Comparison of ENCODE assay signal across 13 cellular contexts in genomic region chr6:143561105-143561704, GRCh38.
"Had no signal": no experiment of that assay in that cellular context is flagged by ENCODE, and none has a peak within 500 bp of the region (broad histone marks: within the 10 kb centered on the region; RNA-seq: fewer than 3 reads in every experiment).

No MANE protein-coding gene starts in this region.

- H3K9me3 ChIP-seq: spleen, thyroid gland had no signal

- DNase-seq: activated CD4-positive, alpha-beta T cell treated with anti-CD3 and anti-CD28 coated beads, Interleukin-2, amount 50 U/mL, for 4 hours; activated gamma-delta T cell; activated T-cell treated with anti-CD3 and anti-CD28 coated beads, Interleukin-2, amount 50 U/mL, for 48 hours; naive thymus-derived CD4-positive, alpha-beta T cell; nucleus accumbens; spleen; stimulated activated CD4-positive, alpha-beta T cell treated with anti-CD3 and anti-CD28 coated beads, Interleukin-4, amount 100 ng/mL, for 4 hours; stimulated activated naive B cell treated with anti-CD40 and anti-IgM and Interleukin-4, amounts not matched to agents 10 μg/mL and 1 μg/mL and 100 μg/mL, for 72 hours; thyroid gland had no signal

- ATAC-seq: naive thymus-derived CD4-positive, alpha-beta T cell; stimulated activated naive B cell treated with anti-CD40 and anti-IgM and Interleukin-4, amounts not matched to agents 10 μg/mL and 1 μg/mL and 100 μg/mL, for 72 hours had no signal

- H3K36me3 Mint-ChIP-seq: memory B cell had no signal

- H3K27me3 ChIP-seq: spleen, thyroid gland had no signal

- H3K27me3 Mint-ChIP-seq: activated naive CD4-positive, alpha-beta T cell treated with anti-CD3 and anti-CD28 coated beads, Interleukin-2, amount 50 U/mL, for 24 hours; memory B cell; naive thymus-derived CD4-positive, alpha-beta T cell; stimulated activated naive B cell treated with anti-CD40 and anti-IgM and Interleukin-4, amounts not matched to agents 10 μg/mL and 1 μg/mL and 100 μg/mL, for 72 hours had no signal

- H3K4me1 ChIP-seq: thyroid gland had no signal

- H3K36me3 ChIP-seq: thyroid gland had no signal

- H3K4me3 Mint-ChIP-seq: activated naive CD4-positive, alpha-beta T cell treated with anti-CD3 and anti-CD28 coated beads, Interleukin-2, amount 50 U/mL, for 24 hours; memory B cell; naive thymus-derived CD4-positive, alpha-beta T cell; stimulated activated naive B cell treated with anti-CD40 and anti-IgM and Interleukin-4, amounts not matched to agents 10 μg/mL and 1 μg/mL and 100 μg/mL, for 72 hours; T-helper 2 cell treated with Interferon-gamma antibody and Interleukin-4, amounts not matched to agents 5 μg/mL and 100 μg/mL, for 36 hours had no signal

- H3K27ac ChIP-seq: SK-N-MC, thyroid gland had no signal

- H3K9me3 Mint-ChIP-seq: activated naive CD4-positive, alpha-beta T cell treated with anti-CD3 and anti-CD28 coated beads, Interleukin-2, amount 50 U/mL, for 24 hours; memory B cell; naive thymus-derived CD4-positive, alpha-beta T cell; stimulated activated naive B cell treated with anti-CD40 and anti-IgM and Interleukin-4, amounts not matched to agents 10 μg/mL and 1 μg/mL and 100 μg/mL, for 72 hours; T-helper 2 cell treated with Interferon-gamma antibody and Interleukin-4, amounts not matched to agents 5 μg/mL and 100 μg/mL, for 36 hours had no signal

- H3K27ac Mint-ChIP-seq: activated naive CD4-positive, alpha-beta T cell treated with anti-CD3 and anti-CD28 coated beads, Interleukin-2, amount 50 U/mL, for 24 hours; memory B cell; stimulated activated naive B cell treated with anti-CD40 and anti-IgM and Interleukin-4, amounts not matched to agents 10 μg/mL and 1 μg/mL and 100 μg/mL, for 72 hours; T-helper 2 cell treated with Interferon-gamma antibody and Interleukin-4, amounts not matched to agents 5 μg/mL and 100 μg/mL, for 36 hours had no signal

- H3K4me3 ChIP-seq: SK-N-MC, spleen, thyroid gland had no signal
